In genomic region chr2:237508361-237508760, GRCh38 we compare ENCODE assay signal across 31 cellular contexts. TPM values are rescaled to one million over a fixed set of nuclear protein-coding genes. Genes with fewer than 3 reads are reported as not detected.
A peak's percentile ranks its signal among the peaks of the same experiment; 100 is the strongest.
DNase-seq lines count a peak whose midpoint lies in the region; ATAC-seq and TF ChIP-seq lines count a peak whose summit lies in the region.
"Had no signal": no experiment of that assay in that cellular context is flagged by ENCODE, and none has a peak within 500 bp of the region (broad histone marks: within the 10 kb centered on the region; RNA-seq: fewer than 3 reads in every experiment).

No MANE protein-coding gene starts in this region.

- H3K27me3 Mint-ChIP-seq in MCF 10A (ENCODE audit: insufficient read depth, unreplicated experiment) = no peaks in the 10 kb centered on the region

- no peak overlapping the region for H3K4me2 ChIP-seq in mammary epithelial cell (ENCODE audit: insufficient read depth, low read depth, low read length)
- H3K4me2 ChIP-seq: BLaER1, GM23338 had no signal

- H3K4me3 ChIP-seq in mammary epithelial cell (replicated peaks in 1 of 3; ENCODE audit: insufficient read depth in 1 of 3, low read depth in 2 of 3, low read length in 3 of 3) (no peak overlapping the region), right lobe of liver (no peak overlapping the region), stomach (no peak overlapping the region)
- H3K4me3 ChIP-seq: BLaER1, GM23338, K562, SK-N-MC had no signal

- TF ChIP-seq POLR2A in right lobe of liver (IDR thresholded peaks at IDR 0.05) (no peak), stomach (IDR thresholded peaks at IDR 0.05) (no peak)

- no peaks in the 10 kb centered on the region for H4K20me1 ChIP-seq in mammary epithelial cell (ENCODE audit: insufficient read depth, low read length)
- H4K20me1 ChIP-seq: BLaER1 had no signal

- H3K4me1 Mint-ChIP-seq in MCF 10A (ENCODE audit: insufficient read depth, unreplicated experiment) = peaks cover 3% of the 10 kb centered on the region

- H3K27ac Mint-ChIP-seq in MCF 10A (ENCODE audit: low read depth, unreplicated experiment) = peak overlapping the region; percentile 65
- H3K27ac Mint-ChIP-seq: CD4-positive, alpha-beta T cell; GM23338; H9 had no signal

- H3K9ac ChIP-seq in mammary epithelial cell (ENCODE audit: insufficient read depth, low read length) = no peak overlapping the region
- H3K9ac ChIP-seq: BLaER1 had no signal

- intact Hi-C loops in MCF 10A (cut with micrococcal nuclease) (no loop called here), mammary epithelial cell (cut with micrococcal nuclease) (no loop called here), right lobe of liver (cut with DNase I) (no loop called here), stomach (cut with DNase I; ENCODE audit: low total_unique reads) (no loop called here)

- dilution Hi-C loops in mammary epithelial cell (cut with HindIII; ENCODE audit: low sequenced_read_pairs) = no loop called here

- H3K4me1 ChIP-seq in mammary epithelial cell (ENCODE audit: insufficient read depth, low read length) (no peaks in the 10 kb centered on the region), right lobe of liver (peaks cover 2 to 36% (median 12%) of the 10 kb centered on the region in 4 donors), stomach (peaks cover 64 to 91% (median 79%) of the 10 kb centered on the region in 4 donors)

- no peak for TF ChIP-seq CTCF in MCF 10A (IDR thresholded peaks at IDR 0.05; ENCODE audit: unreplicated experiment)
- TF ChIP-seq CTCF in mammary epithelial cell (conservative IDR thresholded peaks at IDR 0.05 in 1 of 2, IDR thresholded peaks at IDR 0.05 in 1 of 2; ENCODE audit: extremely low read depth in 1 of 2, insufficient read depth in 1 of 2, low read depth in 1 of 2, low read length in 2 of 2) = no peak
- TF ChIP-seq CTCF in right lobe of liver (IDR thresholded peaks at IDR 0.05) = no peak
- no peak for TF ChIP-seq CTCF in stomach (IDR thresholded peaks at IDR 0.05)

- H3K79me2 ChIP-seq in mammary epithelial cell (ENCODE audit: insufficient read depth, low read length) = no peaks in the 10 kb centered on the region

- H3K27ac ChIP-seq in mammary epithelial cell (ENCODE audit: insufficient read depth, low read depth, low read length) (no peak overlapping the region), right lobe of liver (peak overlapping the region in 2 of 3 donors; percentile 48 to 76), stomach (peak overlapping the region; percentile 62 to 94 (median 82))
- H3K27ac ChIP-seq: BLaER1, HL-60, RWPE1, SK-N-MC had no signal

- H3K36me3 Mint-ChIP-seq in MCF 10A (ENCODE audit: insufficient read depth, unreplicated experiment) = peaks cover 34% of the 10 kb centered on the region

- no peaks in the 10 kb centered on the region for H3K9me3 Mint-ChIP-seq in MCF 10A (ENCODE audit: unreplicated experiment)
- H3K9me3 Mint-ChIP-seq: CD4-positive, alpha-beta T cell had no signal

- no peak for TF ChIP-seq EP300 in stomach (IDR thresholded peaks at IDR 0.05)

- H3K4me3 Mint-ChIP-seq in MCF 10A (ENCODE audit: unreplicated experiment) = no peak overlapping the region
- H3K4me3 Mint-ChIP-seq: CD4-positive, alpha-beta T cell; GM23338; H9 had no signal

- no peak overlapping the region for H2AFZ ChIP-seq in mammary epithelial cell (ENCODE audit: low read depth, low read length)
- H2AFZ ChIP-seq: GM23338 had no signal

- DNase-seq in MCF 10A (ENCODE audit: unreplicated experiment) (no peak), mammary epithelial cell (no peak), right lobe of liver (no peak), stomach (no peak), SHP77 treated with DMSO at 0.1 percent for 48 hours (lab: John Stamatoyannopoulos, UW) (no peak), NCI-H1436 (lab: John Stamatoyannopoulos, UW) (no peak)
- DNase-seq: 8988T; CD4-positive, alpha-beta T cell; COR-L47; DMS53; H9; Kasumi-1; MV-4-11; NCI-H1105; NCI-H1694; NCI-H2081; NCI-H2227 treated with DMSO at 0.1 percent for 48 hours; NCI-H69; SHP77 had no signal

- peaks cover 3% of the 10 kb centered on the region for H3K36me3 ChIP-seq in mammary epithelial cell (ENCODE audit: insufficient read depth, low read length)
- H3K36me3 ChIP-seq in right lobe of liver = peaks cover 0 to 6% (median 3%) of the 10 kb centered on the region in 4 donors
- peaks cover 5 to 47% (median 22%) of the 10 kb centered on the region in 4 donors for H3K36me3 ChIP-seq in stomach
- H3K36me3 ChIP-seq: BLaER1 had no signal

- 93% methylated on average over 4 of the region's 4 CpGs for WGBS in mammary epithelial cell (ENCODE audit: low coverage, missing lambda C conversion rate)
- WGBS in right lobe of liver (ENCODE audit: insufficient coverage, low coverage, low lambda C conversion rate, missing lambda C conversion rate) = 84% methylated on average over 4 of the region's 4 CpGs
- WGBS in stomach, 5 donors = 83 to 95% (median 86%) methylated on average over 4 of the region's 4 CpGs

- ATAC-seq in right lobe of liver (no peak), HG03025 (IDR thresholded peaks at IDR 0.05; ENCODE audit: low FRiP score, unreplicated experiment) (no peak)
- ATAC-seq: GM23338, K562, Panc1 had no signal

- H3K27me3 ChIP-seq in mammary epithelial cell (ENCODE audit: insufficient read depth, low read length) (no peaks in the 10 kb centered on the region), right lobe of liver (no peaks in the 10 kb centered on the region), stomach (no peaks in the 10 kb centered on the region)

- BruUV-seq in MCF 10A (replicated peaks; lab: Mats Ljungman, UMichigan) (no TSS peak), mammary epithelial cell (replicated peaks; lab: Mats Ljungman, UMichigan) (no TSS peak)

- in situ Hi-C loops in mammary epithelial cell (cut with MboI; ENCODE audit: low sequenced_read_pairs in 2 of 2) = no loop called here

- POLR2A ChIA-PET in MCF 10A (lab: Yijun Ruan, JAX) = interaction anchor here (0.7 kb wide), 1 partner anchor 554 kb away, joined by 3 read pairs; no protein-coding TSS in a partner anchor

- H3K9me3 ChIP-seq in mammary epithelial cell (replicated peaks; ENCODE audit: insufficient read depth, low read length) (no peaks in the 10 kb centered on the region), right lobe of liver (no peaks in the 10 kb centered on the region), stomach (no peaks in the 10 kb centered on the region)

- CTCF ChIA-PET in MCF 10A (lab: Yijun Ruan, JAX) (interaction anchor here (0.6 to 8.3 kb wide), 3 partner anchors 60 to 337 kb away, joined by 3 to 239 read pairs (median 3); no protein-coding TSS in a partner anchor), mammary epithelial cell (lab: Charles Lee; ENCODE audit: low non-redundant PET) (interaction anchor here (0.8 kb wide), 1 partner anchor 63 kb away, joined by 3 read pairs; no protein-coding TSS in a partner anchor)

RNA-seq across cellular contexts. Expression of gene MLPH, which starts 21.3 kb away (rescaled TPM):
- 27.1 and 28.5 TPM in 2 replicates for total RNA-seq in MCF 10A (2022)
- 1 to 10 TPM; 2.8 to 7.2 TPM for total RNA-seq in mammary epithelial cell
- polyA plus RNA-seq in mammary epithelial cell = 16.1 TPM
- 24.1 TPM for polyA minus RNA-seq in mammary epithelial cell
- total RNA-seq in right lobe of liver = 10 to 100 TPM; 20.8 to 52.8 (median 35.1) TPM
- 100 to 1,000 TPM; 182 to 657 (median 436) TPM for total RNA-seq in stomach
- polyA plus RNA-seq in stomach = 100 to 1,000 TPM in 1 of 3 donors, 10 to 100 TPM in 2; 61.3 to 308 (median 72.6) TPM
- polyA plus RNA-seq: K562 had no signal

RNA-seq across cellular contexts. Expression of gene PRLH, which starts 58.0 kb away (rescaled TPM):
- total RNA-seq in MCF 10A (2022) (not detected in 2 replicates), mammary epithelial cell (not detected), right lobe of liver (not detected), stomach (not detected)
- polyA plus RNA-seq in mammary epithelial cell (not detected), stomach (not detected)
- not detected for polyA minus RNA-seq in mammary epithelial cell
- total RNA-seq: CD4-positive, alpha-beta T cell; Daoy; GM23338; H9; K562; M059J; NCI-H460 had no signal
- polyA plus RNA-seq: AG04450, GM23338, K562 had no signal
